In genomic region chr16:4350365-4350786, GRCh38 we compare ENCODE assay signal across 8 cellular contexts. TPM values are rescaled to one million over a fixed set of nuclear protein-coding genes. Genes with fewer than 3 reads are reported as not detected.
DNase-seq lines count a peak whose midpoint lies in the region; ATAC-seq, FAIRE-seq and TF ChIP-seq lines count a peak whose summit lies in the region.

No MANE protein-coding gene starts in this region.

- no peaks in the 10 kb centered on the region for H3K27me3 Mint-ChIP-seq in activated CD4-positive, alpha-beta memory T cell treated with anti-CD3 and anti-CD28 coated beads for 36 hours
- H3K27me3 Mint-ChIP-seq in stimulated activated naive CD8-positive, alpha-beta T cell treated with anti-CD3 and anti-CD28 coated beads, Interleukin-15, Interleukin-2, amounts not matched to agents 100 ng/mL and 50 ng/mL, for 24 hours: no peaks in the 10 kb centered on the region

- H3K79me2 ChIP-seq in HCT116 (ENCODE audit: insufficient read depth, low read length): peaks cover 57% of the 10 kb centered on the region

- POLR2A ChIA-PET in HCT116 (lab: Charles Lee): no interaction called here
- POLR2A ChIA-PET in activated CD4-positive, alpha-beta memory T cell treated with anti-CD3 and anti-CD28 coated beads for 36 hours (lab: Charles Lee): interaction anchor here (1.0 to 1.2 kb wide), 3 partner anchors 53 to 77 kb away, joined by 3 to 5 read pairs (median 3); partner anchors contain the start of gene TFAP4

- TF ChIP-seq RAD21 in HCT116 (IDR thresholded peaks at IDR 0.05; ENCODE audit: low read depth): no peak

- H3K9me3 Mint-ChIP-seq in activated CD4-positive, alpha-beta memory T cell treated with anti-CD3 and anti-CD28 coated beads for 36 hours: no peaks in the 10 kb centered on the region
- H3K9me3 Mint-ChIP-seq in stimulated activated naive CD8-positive, alpha-beta T cell treated with anti-CD3 and anti-CD28 coated beads, Interleukin-15, Interleukin-2, amounts not matched to agents 100 ng/mL and 50 ng/mL, for 24 hours: no peaks in the 10 kb centered on the region

- peak overlapping the region; percentile 89 for H3K27ac Mint-ChIP-seq in activated CD4-positive, alpha-beta memory T cell treated with anti-CD3 and anti-CD28 coated beads for 36 hours
- peak overlapping the region; percentile 91 for H3K27ac Mint-ChIP-seq in stimulated activated naive CD8-positive, alpha-beta T cell treated with anti-CD3 and anti-CD28 coated beads, Interleukin-15, Interleukin-2, amounts not matched to agents 100 ng/mL and 50 ng/mL, for 24 hours

- no TSS peak for BruUV-seq in HCT116 (replicated peaks; lab: Mats Ljungman, UMichigan)

- TF ChIP-seq POLR2A in HCT116 (IDR thresholded peaks at IDR 0.05; ENCODE audit: borderline replicate concordance, extremely low read depth, insufficient read depth, insufficient read length): no peak

- H4K20me1 ChIP-seq in HCT116 (ENCODE audit: insufficient read depth): peaks cover 6% of the 10 kb centered on the region; the same call in 1 of the 2 replicates

- intact Hi-C loops in HCT116 (cut with micrococcal nuclease): no loop called here
- intact Hi-C loops in activated CD4-positive, alpha-beta memory T cell treated with anti-CD3 and anti-CD28 coated beads for 36 hours (cut with micrococcal nuclease): loop anchor here (2.0 kb wide), 1 partner anchor 44 kb away; no protein-coding TSS in a partner anchor

- peaks cover 29% of the 10 kb centered on the region for H3K4me1 Mint-ChIP-seq in activated CD4-positive, alpha-beta memory T cell treated with anti-CD3 and anti-CD28 coated beads for 36 hours (ENCODE audit: low read depth)
- peaks cover 33% of the 10 kb centered on the region for H3K4me1 Mint-ChIP-seq in stimulated activated naive CD8-positive, alpha-beta T cell treated with anti-CD3 and anti-CD28 coated beads, Interleukin-15, Interleukin-2, amounts not matched to agents 100 ng/mL and 50 ng/mL, for 24 hours (ENCODE audit: low read depth)

- RAD21 ChIA-PET in HCT116 (lab: Charles Lee; ENCODE audit: low non-redundant PET in 1 of 2, low total read pairs in 2 of 2, uncharacterized antibody in 2 of 2, unreplicated experiment in 2 of 2): interaction anchor here in 1 of 2 experiments (1.3 kb wide), 1 partner anchor 52 kb away, joined by 3 read pairs; no protein-coding TSS in a partner anchor

- DNase-seq in HCT116 (ENCODE audit: low read depth, low spot score): no peak
- no peak for DNase-seq in activated CD4-positive, alpha-beta memory T cell treated with anti-CD3 and anti-CD28 coated beads for 36 hours
- no peak for DNase-seq in pons (ENCODE audit: low spot score)
- DNase-seq in D341Med (ENCODE audit: low spot score): no peak
- no peak for DNase-seq in GM19238 (ENCODE audit: insufficient read length, low spot score)
- DNase-seq in frontal cortex (ENCODE audit: low spot score in 2 of 2): no peak

- peaks cover 2 to 9% of the 10 kb centered on the region in 2 experiments; a peak in 2 of 4 replicates for H3K36me3 ChIP-seq in HCT116 (ENCODE audit: control insufficient read depth in 1 of 2, insufficient read depth in 2 of 2, low read length in 2 of 2)

- CTCF ChIA-PET in HCT116 (lab: Charles Lee): interaction anchor here (0.9 to 2.0 kb wide), 5 partner anchors 41 to 96 kb away, joined by 3 to 13 read pairs (median 4); no protein-coding TSS in a partner anchor
- CTCF ChIA-PET in activated CD4-positive, alpha-beta memory T cell treated with anti-CD3 and anti-CD28 coated beads for 36 hours (lab: Charles Lee): interaction anchor here (0.5 to 4.6 kb wide), 8 partner anchors 8 to 150 kb away, joined by 3 to 22 read pairs (median 4); no protein-coding TSS in a partner anchor

- peak overlapping the region; percentile 97 for H3K4me3 Mint-ChIP-seq in activated CD4-positive, alpha-beta memory T cell treated with anti-CD3 and anti-CD28 coated beads for 36 hours
- H3K4me3 Mint-ChIP-seq in stimulated activated naive CD8-positive, alpha-beta T cell treated with anti-CD3 and anti-CD28 coated beads, Interleukin-15, Interleukin-2, amounts not matched to agents 100 ng/mL and 50 ng/mL, for 24 hours: peak overlapping the region; percentile 96

- peak overlapping the region; percentile 98 to 99 for H3K4me3 ChIP-seq in HCT116 (replicated peaks in 1 of 2; ENCODE audit: low read depth in 1 of 2, low read length in 2 of 2)
- H3K4me3 ChIP-seq in iPS-11a (ENCODE audit: low read depth, low read length): peak overlapping the region; percentile 99

- no peak for FAIRE-seq in frontal cortex (lab: Jason Lieb, UNC)

- H2AFZ ChIP-seq in HCT116 (ENCODE audit: low read depth, low read length, poor library complexity, severe bottlenecking): no peak overlapping the region

- no peak for TF ChIP-seq CTCF in HCT116 (IDR thresholded peaks at IDR 0.05 in 2 of 3, conservative IDR thresholded peaks at IDR 0.05 in 1 of 3; ENCODE audit: borderline replicate concordance in 1 of 3, insufficient read depth in 1 of 3, low read depth in 2 of 3, low read length in 2 of 3)

- peak overlapping the region; percentile 99 for H3K9ac ChIP-seq in HCT116 (ENCODE audit: low read length)

- H3K36me3 Mint-ChIP-seq in activated CD4-positive, alpha-beta memory T cell treated with anti-CD3 and anti-CD28 coated beads for 36 hours: peaks cover 6% of the 10 kb centered on the region
- peaks cover 5% of the 10 kb centered on the region for H3K36me3 Mint-ChIP-seq in stimulated activated naive CD8-positive, alpha-beta T cell treated with anti-CD3 and anti-CD28 coated beads, Interleukin-15, Interleukin-2, amounts not matched to agents 100 ng/mL and 50 ng/mL, for 24 hours (ENCODE audit: low read depth)

- peak overlapping the region; percentile 94 for H3K27ac ChIP-seq in HCT116 (ENCODE audit: low read depth, low read length)

- H3K9me2 ChIP-seq in HCT116 (ENCODE audit: insufficient read depth): no peaks in the 10 kb centered on the region

- H3K27me3 ChIP-seq in HCT116 (ENCODE audit: insufficient read depth, low read length): no peaks in the 10 kb centered on the region

- H3K4me1 ChIP-seq in HCT116 (ENCODE audit: control insufficient read depth in 1 of 2, insufficient read depth in 2 of 2, low read length in 2 of 2): peaks cover 7 to 19% of the 10 kb centered on the region in 2 experiments

- peak overlapping the region; percentile 89 for H3K4me2 ChIP-seq in HCT116 (ENCODE audit: low read length)

- H3K9me3 ChIP-seq in HCT116 (ENCODE audit: control insufficient read depth in 1 of 2, insufficient read depth in 1 of 2, low read depth in 1 of 2, low read length in 2 of 2): no peaks in the 10 kb centered on the region

- peak; percentile 35 for ATAC-seq in HCT116

TF ChIP-seq in HCT116, 20 proteins besides CTCF, POLR2A, EP300 and RAD21 (continues in another document):
- TF ChIP-seq ELF1 (IDR thresholded peaks at IDR 0.05; ENCODE audit: borderline replicate concordance, low read depth) (no peak), FOSL1 (IDR thresholded peaks at IDR 0.05; ENCODE audit: low read depth) (no peak), SP1 (IDR thresholded peaks at IDR 0.05; ENCODE audit: low read depth) (no peak), ZFX (IDR thresholded peaks at IDR 0.05) (no peak), REST (IDR thresholded peaks at IDR 0.05; ENCODE audit: low read depth) (no peak), EGR1 (IDR thresholded peaks at IDR 0.05; ENCODE audit: low read depth) (no peak), YY1 (IDR thresholded peaks at IDR 0.05; ENCODE audit: extremely low read depth, insufficient replicate concordance, low read depth, low read length) (no peak), EZH2 (IDR thresholded peaks at IDR 0.05) (no peak), TCF7L2 (IDR thresholded peaks at IDR 0.05; ENCODE audit: borderline replicate concordance, extremely low read depth, insufficient read depth, insufficient read length) (no peak), POLR2AphosphoS5 (IDR thresholded peaks at IDR 0.05; ENCODE audit: low read depth, low read length) (no peak)

RNA-seq across cellular contexts. Expression of gene PAM16, which starts 0.7 kb away (rescaled TPM):
- 102 TPM for total RNA-seq in HCT116 (2021; ENCODE audit: unreplicated experiment)
- polyA plus RNA-seq in HCT116 (2012): 98.6 and 111 TPM in 2 replicates
- total RNA-seq in activated CD4-positive, alpha-beta memory T cell treated with anti-CD3 and anti-CD28 coated beads for 36 hours: 10 to 100 TPM; 52.8 to 63.4 TPM
- total RNA-seq in frontal cortex: 28.5 TPM

RNA-seq across cellular contexts. Expression of gene VASN, which starts 21.3 kb away (rescaled TPM):
- total RNA-seq in HCT116 (2021; ENCODE audit: unreplicated experiment) (6.3 TPM), frontal cortex (1.6 TPM)
- 6.7 and 7.4 TPM in 2 replicates for polyA plus RNA-seq in HCT116 (2012)
- total RNA-seq in activated CD4-positive, alpha-beta memory T cell treated with anti-CD3 and anti-CD28 coated beads for 36 hours: under 1 TPM in 1 of 2 experiments, not detected in 1; 0.07 TPM

RNA-seq across cellular contexts. Expression of gene GLIS2, which starts 34.5 kb away (rescaled TPM):
- total RNA-seq in HCT116 (2021; ENCODE audit: unreplicated experiment) (18.2 TPM), frontal cortex (8.6 TPM)
- polyA plus RNA-seq in HCT116 (2012): 15.5 and 15.6 TPM in 2 replicates
- total RNA-seq in activated CD4-positive, alpha-beta memory T cell treated with anti-CD3 and anti-CD28 coated beads for 36 hours: under 1 TPM; 0.52 to 0.68 TPM
